23 cellular contexts compared by ENCODE assay signal in genomic region chr2:139805378-139805777, GRCh38.
DNase-seq lines count a peak whose midpoint lies in the region; ATAC-seq, FAIRE-seq and TF ChIP-seq lines count a peak whose summit lies in the region.
"Had no signal": no experiment of that assay in that cellular context is flagged by ENCODE, and none has a peak within 500 bp of the region (broad histone marks: within the 10 kb centered on the region; RNA-seq: fewer than 3 reads in every experiment).

No MANE protein-coding gene starts in this region.

- H3K4me1 ChIP-seq in A673 (ENCODE audit: insufficient read depth, low read length, poor library complexity, severe bottlenecking), result no peaks in the 10 kb centered on the region
- no peaks in the 10 kb centered on the region for H3K4me1 ChIP-seq in OCI-LY3 (ENCODE audit: low read length)
- H3K4me1 ChIP-seq in pancreas, result no peaks in the 10 kb centered on the region
- no peaks in the 10 kb centered on the region for H3K4me1 ChIP-seq in upper lobe of left lung
- H3K4me1 ChIP-seq: left ventricle myocardium inferior, SJCRH30, upper lobe of right lung had no signal

- no peaks in the 10 kb centered on the region for H4K20me1 ChIP-seq in OCI-LY3 (ENCODE audit: insufficient read depth, low read length)

- TF ChIP-seq POLR2A in upper lobe of left lung (IDR thresholded peaks at IDR 0.05), result no peak

- TF ChIP-seq EP300 in upper lobe of left lung (IDR thresholded peaks at IDR 0.05), result no peak

- H2AFZ ChIP-seq in OCI-LY3 (ENCODE audit: low read depth, low read length), result 0 out of 2 replicates have a peak overlapping the region, but pooled peaks have one; percentile 32

- no peak overlapping the region for H3K4me3 ChIP-seq in A673 (ENCODE audit: low read depth, low read length, poor library complexity, severe bottlenecking)
- no peak overlapping the region for H3K4me3 ChIP-seq in OCI-LY3 (ENCODE audit: low read length)
- H3K4me3 ChIP-seq in pancreas, result no peak overlapping the region
- H3K4me3 ChIP-seq in upper lobe of left lung, result no peak overlapping the region
- H3K4me3 ChIP-seq: left ventricle myocardium inferior, SJCRH30, upper lobe of right lung had no signal

- POLR2A ChIA-PET in A673 (lab: Charles Lee; ENCODE audit: low non-redundant PET), result no interaction called here

- WGBS in pancreas, 2 donors, result 37 to 38% methylated on average over 4 of the region's 4 CpGs
- WGBS in upper lobe of left lung, 2 donors, result 50 to 56% methylated on average over 4 of the region's 4 CpGs

- ATAC-seq in pancreas, result no peak
- no peak for ATAC-seq in HG03095 (IDR thresholded peaks at IDR 0.05; ENCODE audit: unreplicated experiment)
- ATAC-seq in upper lobe of left lung (ENCODE audit: low FRiP score in 2 of 2), result no peak
- ATAC-seq in GM19328 (IDR thresholded peaks at IDR 0.05; ENCODE audit: unreplicated experiment), result no peak
- ATAC-seq: activated naive CD4-positive, alpha-beta T cell treated with anti-CD3 and anti-CD28 coated beads, Interleukin-2, amount 50 U/mL, for 72 hours; stimulated activated naive B cell treated with anti-CD40 and anti-IgM and Interleukin-4, amounts not matched to agents 10 μg/mL and 1 μg/mL and 100 μg/mL, for 72 hours; upper lobe of right lung had no signal

- no peak for FAIRE-seq in pancreas (lab: Jason Lieb, UNC)
- FAIRE-seq: bronchial epithelial cell, endothelial cell of umbilical vein had no signal

- H3K9me3 ChIP-seq in A673 (ENCODE audit: low read depth, low read length, poor library complexity, severe bottlenecking), result no peaks in the 10 kb centered on the region
- H3K9me3 ChIP-seq in OCI-LY3 (ENCODE audit: insufficient read depth, low read length), result no peaks in the 10 kb centered on the region
- no peaks in the 10 kb centered on the region for H3K9me3 ChIP-seq in pancreas
- H3K9me3 ChIP-seq in upper lobe of left lung, result no peaks in the 10 kb centered on the region
- H3K9me3 ChIP-seq: left ventricle myocardium inferior, SJCRH30, upper lobe of right lung had no signal

- no peaks in the 10 kb centered on the region for H3K36me3 ChIP-seq in A673 (ENCODE audit: insufficient read depth, low read length, poor library complexity, severe bottlenecking)
- no peaks in the 10 kb centered on the region for H3K36me3 ChIP-seq in OCI-LY3 (replicated peaks; ENCODE audit: low read depth, low read length)
- no peaks in the 10 kb centered on the region for H3K36me3 ChIP-seq in pancreas
- no peaks in the 10 kb centered on the region for H3K36me3 ChIP-seq in upper lobe of left lung
- H3K36me3 ChIP-seq: left ventricle myocardium inferior, SJCRH30, upper lobe of right lung had no signal

- no peak overlapping the region for H3K4me2 ChIP-seq in OCI-LY3 (ENCODE audit: low read length)

- CTCF ChIA-PET in A673 (lab: Charles Lee), result no interaction called here

- no peaks in the 10 kb centered on the region for H3K79me2 ChIP-seq in OCI-LY3 (ENCODE audit: low read length)

- no peak overlapping the region for H3K9ac ChIP-seq in OCI-LY3 (ENCODE audit: low read length)

- H3K27ac ChIP-seq in A673 (ENCODE audit: low read depth, low read length, poor library complexity, severe bottlenecking), result no peak overlapping the region
- H3K27ac ChIP-seq in OCI-LY3 (ENCODE audit: low read length), result no peak overlapping the region
- no peak overlapping the region for H3K27ac ChIP-seq in pancreas
- H3K27ac ChIP-seq in upper lobe of left lung, result no peak overlapping the region
- H3K27ac ChIP-seq: left ventricle myocardium inferior, SJCRH30, upper lobe of right lung had no signal

- peak; percentile 47 for DNase-seq in A673 (ENCODE audit: low spot score)
- peak; percentile 16 for DNase-seq in NCI-H1436 (lab: John Stamatoyannopoulos, UW)
- DNase-seq in NCI-H345 (lab: John Stamatoyannopoulos, UW), result peak; percentile 25
- DNase-seq in pancreas, result no peak
- DNase-seq in upper lobe of left lung, result no peak
- DNase-seq: 8988T; activated CD4-positive, alpha-beta T cell treated with anti-CD3 and anti-CD28 coated beads, Interleukin-2, amount 10 ng/mL, durations not matched to agents 24 days and 14 days; amygdala; IMR-90; left ventricle myocardium inferior; mesenchymal stem cell; NCI-H526 treated with DMSO at 0.1 percent for 48 hours; nephron progenitor cell; retina; stimulated activated naive B cell treated with anti-CD40 and anti-IgM and Interleukin-4, amounts not matched to agents 10 μg/mL and 1 μg/mL and 100 μg/mL, for 72 hours; upper lobe of right lung had no signal

- no TSS peak for BruUV-seq in A673 (replicated peaks; lab: Mats Ljungman, UMichigan)

- intact Hi-C loops in A673 (cut with micrococcal nuclease; ENCODE audit: unreplicated experiment) (no loop called here), pancreas (cut with DNase I) (no loop called here)

- TF ChIP-seq CTCF in A673 (conservative IDR thresholded peaks at IDR 0.05; ENCODE audit: low read depth, low read length) (no peak), OCI-LY3 (IDR thresholded peaks at IDR 0.05; ENCODE audit: low read depth, low read length) (no peak), pancreas (IDR thresholded peaks at IDR 0.05) (no peak), upper lobe of left lung (IDR thresholded peaks at IDR 0.05) (no peak)

- H3K27me3 ChIP-seq in A673 (replicated peaks; ENCODE audit: insufficient read depth, low read depth, low read length, poor library complexity), result no peaks in the 10 kb centered on the region
- H3K27me3 ChIP-seq in OCI-LY3 (ENCODE audit: low read depth, low read length), result no peaks in the 10 kb centered on the region
- H3K27me3 ChIP-seq in pancreas, result no peaks in the 10 kb centered on the region
- H3K27me3 ChIP-seq in upper lobe of left lung, result no peaks in the 10 kb centered on the region
- H3K27me3 ChIP-seq: SJCRH30, upper lobe of right lung had no signal

Comparison
In these comparisons a context has a peak if more than half of its experiments do, and no peak if none do; other contexts are left out.
1. DNase-seq: peak in A673 (single experiment), NCI-H1436 (single experiment) and NCI-H345 (single experiment); none in pancreas (0 of 6) and upper lobe of left lung (0 of 2).